Comparison of ENCODE assay signal across 31 cellular contexts in the genomic region with DNA sequence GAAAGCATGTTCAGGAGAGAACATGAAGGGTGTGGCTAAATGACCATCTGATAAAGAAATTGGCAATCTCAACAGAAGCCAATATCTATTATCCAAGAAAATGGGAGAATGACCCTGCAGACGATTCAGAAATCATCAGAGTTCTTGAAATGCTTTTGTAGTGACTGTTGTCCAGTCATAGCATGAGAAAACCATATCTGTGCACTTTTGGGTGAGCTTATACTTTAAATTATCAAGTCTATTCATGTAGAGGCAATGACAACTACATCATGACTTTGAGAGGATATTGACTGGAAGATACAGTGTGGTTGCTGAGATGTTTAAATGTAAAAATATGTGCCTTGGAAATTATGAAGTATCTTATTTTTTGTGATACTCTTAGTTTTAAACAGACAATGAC. TPM values are rescaled to one million over a fixed set of nuclear protein-coding genes. Genes with fewer than 3 reads are reported as not detected.
"Had no signal": no experiment of that assay in that cellular context is flagged by ENCODE, and none has a peak within 500 bp of the region (broad histone marks: within the 10 kb centered on the region; RNA-seq: fewer than 3 reads in every experiment).

No MANE protein-coding gene starts in this region.

- H3K27ac ChIP-seq: adrenal gland, body of pancreas, cardiac muscle cell, colonic mucosa, gastroesophageal sphincter, VCaP had no signal

- H3K36me3 ChIP-seq: adrenal gland, cardiac muscle cell, colonic mucosa, gastroesophageal sphincter had no signal

- H3K27me3 ChIP-seq: adrenal gland, body of pancreas, cardiac muscle cell, colonic mucosa, gastroesophageal sphincter had no signal

- H3K4me3 ChIP-seq: adrenal gland, body of pancreas, cardiac muscle cell, colonic mucosa, gastroesophageal sphincter had no signal

- H3K4me1 ChIP-seq: adrenal gland, body of pancreas, colonic mucosa, gastroesophageal sphincter had no signal

- ATAC-seq: activated naive CD8-positive, alpha-beta T cell treated with anti-CD3 and anti-CD28 coated beads, Interleukin-2, amount 50 U/mL, for 24 hours; activated T-cell treated with anti-CD3 and anti-CD28 coated beads, Interleukin-2, amount 50 U/mL, for 4 hours; activated T-helper 17 cell treated with anti-CD3 and anti-CD28 coated beads, Interleukin-2, amount 50 U/mL, for 72 hours; body of pancreas; esophagus mucosa; gastroesophageal sphincter; WTC11 had no signal

- DNase-seq: activated CD4-positive, alpha-beta memory T cell treated with anti-CD3 and anti-CD28 coated beads, Interleukin-2, amount 10 ng/mL, durations not matched to agents 7 days and 5 days; activated CD4-positive, alpha-beta T cell treated with anti-CD3 and anti-CD28 coated beads for 1 hour; activated CD4-positive, alpha-beta T cell treated with anti-CD3 and anti-CD28 coated beads for 4 hours; activated CD4-positive, alpha-beta T cell treated with anti-CD3 and anti-CD28 coated beads, Interleukin-2, amount 10 ng/mL, durations not matched to agents 7 days and 5 days; activated CD4-positive, alpha-beta T cell treated with anti-CD3 and anti-CD28 coated beads, Interleukin-2, amount 50 U/mL, for 4 hours; activated CD8-positive, alpha-beta memory T cell treated with anti-CD3 and anti-CD28 coated beads, Interleukin-2, amount 50 U/mL, for 48 hours; activated effector memory CD4-positive, alpha-beta T cell treated with Interleukin-2 at 50 U/mL for 16 hours; activated naive CD4-positive, alpha-beta T cell treated with anti-CD3 and anti-CD28 coated beads for 36 hours; activated naive CD8-positive, alpha-beta T cell treated with anti-CD3 and anti-CD28 coated beads for 36 hours; activated naive CD8-positive, alpha-beta T cell treated with anti-CD3 and anti-CD28 coated beads, Interleukin-2, amount 50 U/mL, for 24 hours; activated T-cell treated with anti-CD3 and anti-CD28 coated beads for 4 hours; activated T-cell treated with anti-CD3 and anti-CD28 coated beads, Interleukin-2, amount 50 U/mL, for 4 hours; adrenal gland; amygdala; aorta; body of pancreas; central memory CD4-positive, alpha-beta T cell; cerebellar nuclear complex; colonic mucosa; effector CD8-positive, alpha-beta T cell; foreskin melanocyte; T-helper 2 cell had no signal

- FAIRE-seq: endometrium, endothelial cell of umbilical vein had no signal

RNA-seq across cellular contexts. Expression of a gene that starts 57.7 kb away (rescaled TPM):
- total RNA-seq: activated T-cell treated with anti-CD3 and anti-CD28 coated beads, Interleukin-2, amount 50 U/mL, for 4 hours; epithelial cell of proximal tubule had no signal
